Comparison of ENCODE assay signal across 1 cellular context in the genomic region with DNA sequence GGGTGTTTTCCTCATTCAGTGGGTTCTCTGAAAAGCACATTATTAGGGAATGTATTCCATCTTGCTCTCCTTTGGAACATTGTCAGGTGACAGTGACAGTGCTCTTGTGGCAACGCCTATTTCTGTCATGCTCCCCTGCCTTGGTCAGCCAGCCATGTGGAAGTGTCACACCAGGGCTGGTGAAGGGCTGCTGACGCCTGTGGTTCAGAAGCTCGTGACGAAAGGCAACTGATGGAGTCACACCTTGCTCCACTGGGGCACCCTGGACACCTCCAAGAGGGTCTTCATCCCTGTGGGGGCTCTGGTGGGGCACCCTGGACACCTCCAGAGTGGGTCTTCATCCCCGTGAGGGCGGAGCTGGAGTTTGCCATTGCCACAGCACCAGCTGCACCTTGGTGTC.
TF ChIP-seq lines count a peak whose summit lies in the region.

No MANE protein-coding gene starts in this region.

TF ChIP-seq in GM12878, 131 proteins besides CTCF, POLR2A, EP300 and RAD21 (continued from another document and continues in another):
- TF ChIP-seq BHLHE40 (IDR thresholded peaks at IDR 0.05; ENCODE audit: borderline replicate concordance in 1 of 2, low read depth in 2 of 2, low read length in 1 of 2) (peak; percentile 91 to 93), JUNB (IDR thresholded peaks at IDR 0.05) (no peak), SMAD5 (IDR thresholded peaks at IDR 0.05; ENCODE audit: low read depth) (no peak), ZZZ3 (IDR thresholded peaks at IDR 0.05; ENCODE audit: control insufficient read depth, insufficient read length, low read depth) (no peak), MYC (IDR thresholded peaks at IDR 0.05; ENCODE audit: insufficient read depth, insufficient read length, insufficient replicate concordance, low read length, severe bottlenecking) (no peak), NFIC (IDR thresholded peaks at IDR 0.05; ENCODE audit: low read depth, low read length) (no peak), POLR2AphosphoS2 (IDR thresholded peaks at IDR 0.05; ENCODE audit: low read depth, low read length) (no peak), CHD4 (IDR thresholded peaks at IDR 0.05) (no peak), IKZF2 (IDR thresholded peaks at IDR 0.05) (peak; percentile 83 to 85), BCL11A (IDR thresholded peaks at IDR 0.05; ENCODE audit: low read depth, low read length) (peak; percentile 58; the same call in 1 of the 2 replicates), TCF7 (IDR thresholded peaks at IDR 0.05; ENCODE audit: borderline replicate concordance) (no peak), POU2F2 (IDR thresholded peaks at IDR 0.05; ENCODE audit: borderline replicate concordance, low read depth, low read length) (peak; percentile 53; the same call in 1 of the 3 replicates), ZNF274 (IDR thresholded peaks at IDR 0.05; ENCODE audit: insufficient read depth, insufficient read length) (no peak), NFXL1 (IDR thresholded peaks at IDR 0.05; ENCODE audit: borderline replicate concordance) (no peak), HDGF (IDR thresholded peaks at IDR 0.05) (no peak), YY1 (IDR thresholded peaks at IDR 0.05; ENCODE audit: low read depth, low read length) (no peak; the same call in 1 of the 2 replicates), TARDBP (IDR thresholded peaks at IDR 0.05; ENCODE audit: borderline replicate concordance) (no peak), HCFC1 (IDR thresholded peaks at IDR 0.05; ENCODE audit: low read length) (no peak), RELA (IDR thresholded peaks at IDR 0.05; ENCODE audit: borderline replicate concordance, partially characterized antibody) (no peak), STAT3 (IDR thresholded peaks at IDR 0.05; ENCODE audit: low read depth, low read length) (no peak), EGR1 (IDR thresholded peaks at IDR 0.05; ENCODE audit: borderline replicate concordance in 1 of 2, low read depth in 2 of 2, low read length in 2 of 2) (no peak), EZH2 (IDR thresholded peaks at IDR 0.05; ENCODE audit: borderline replicate concordance, control insufficient read depth, low read depth, low read length) (no peak), ZBED1 (IDR thresholded peaks at IDR 0.05; ENCODE audit: borderline replicate concordance) (no peak), ZNF217 (IDR thresholded peaks at IDR 0.05) (no peak), LARP7 (IDR thresholded peaks at IDR 0.05) (0 out of 2 replicates have a peak, but pooled peaks have one; percentile 44), GATAD2B (conservative IDR thresholded peaks at IDR 0.05; ENCODE audit: low read depth) (peak; percentile 70; the same call in 1 of the 2 replicates), MYB (IDR thresholded peaks at IDR 0.05; ENCODE audit: borderline replicate concordance, low read depth, low read length) (no peak), TCF3 (IDR thresholded peaks at IDR 0.05; ENCODE audit: borderline replicate concordance, insufficient read depth, low read depth, low read length) (peak; percentile 43; the same call in 1 of the 2 replicates), RB1 (IDR thresholded peaks at IDR 0.05; ENCODE audit: borderline replicate concordance) (no peak), RFX5 (IDR thresholded peaks at IDR 0.05; ENCODE audit: low read depth, low read length) (no peak), SIX5 (IDR thresholded peaks at IDR 0.05; ENCODE audit: low read depth, low read length, severe bottlenecking) (no peak), ASH2L (IDR thresholded peaks at IDR 0.05; ENCODE audit: borderline replicate concordance, low read depth) (no peak), RAD51 (IDR thresholded peaks at IDR 0.05) (peak; percentile 85), YBX1 (IDR thresholded peaks at IDR 0.05) (no peak)
- TF ChIP-seq, protein P1, sequence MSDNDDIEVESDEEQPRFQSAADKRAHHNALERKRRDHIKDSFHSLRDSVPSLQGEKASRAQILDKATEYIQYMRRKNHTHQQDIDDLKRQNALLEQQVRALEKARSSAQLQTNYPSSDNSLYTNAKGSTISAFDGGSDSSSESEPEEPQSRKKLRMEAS (IDR thresholded peaks at IDR 0.05; ENCODE audit: low read depth, low read length): 0 out of 2 replicates have a peak, but pooled peaks have one; percentile 49
- TF ChIP-seq, protein P2, sequence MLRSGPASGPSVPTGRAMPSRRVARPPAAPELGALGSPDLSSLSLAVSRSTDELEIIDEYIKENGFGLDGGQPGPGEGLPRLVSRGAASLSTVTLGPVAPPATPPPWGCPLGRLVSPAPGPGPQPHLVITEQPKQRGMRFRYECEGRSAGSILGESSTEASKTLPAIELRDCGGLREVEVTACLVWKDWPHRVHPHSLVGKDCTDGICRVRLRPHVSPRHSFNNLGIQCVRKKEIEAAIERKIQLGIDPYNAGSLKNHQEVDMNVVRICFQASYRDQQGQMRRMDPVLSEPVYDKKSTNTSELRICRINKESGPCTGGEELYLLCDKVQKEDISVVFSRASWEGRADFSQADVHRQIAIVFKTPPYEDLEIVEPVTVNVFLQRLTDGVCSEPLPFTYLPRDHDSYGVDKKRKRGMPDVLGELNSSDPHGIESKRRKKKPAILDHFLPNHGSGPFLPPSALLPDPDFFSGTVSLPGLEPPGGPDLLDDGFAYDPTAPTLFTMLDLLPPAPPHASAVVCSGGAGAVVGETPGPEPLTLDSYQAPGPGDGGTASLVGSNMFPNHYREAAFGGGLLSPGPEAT (IDR thresholded peaks at IDR 0.05; ENCODE audit: low read depth): peak; percentile 55
- TF ChIP-seq, protein P3, sequence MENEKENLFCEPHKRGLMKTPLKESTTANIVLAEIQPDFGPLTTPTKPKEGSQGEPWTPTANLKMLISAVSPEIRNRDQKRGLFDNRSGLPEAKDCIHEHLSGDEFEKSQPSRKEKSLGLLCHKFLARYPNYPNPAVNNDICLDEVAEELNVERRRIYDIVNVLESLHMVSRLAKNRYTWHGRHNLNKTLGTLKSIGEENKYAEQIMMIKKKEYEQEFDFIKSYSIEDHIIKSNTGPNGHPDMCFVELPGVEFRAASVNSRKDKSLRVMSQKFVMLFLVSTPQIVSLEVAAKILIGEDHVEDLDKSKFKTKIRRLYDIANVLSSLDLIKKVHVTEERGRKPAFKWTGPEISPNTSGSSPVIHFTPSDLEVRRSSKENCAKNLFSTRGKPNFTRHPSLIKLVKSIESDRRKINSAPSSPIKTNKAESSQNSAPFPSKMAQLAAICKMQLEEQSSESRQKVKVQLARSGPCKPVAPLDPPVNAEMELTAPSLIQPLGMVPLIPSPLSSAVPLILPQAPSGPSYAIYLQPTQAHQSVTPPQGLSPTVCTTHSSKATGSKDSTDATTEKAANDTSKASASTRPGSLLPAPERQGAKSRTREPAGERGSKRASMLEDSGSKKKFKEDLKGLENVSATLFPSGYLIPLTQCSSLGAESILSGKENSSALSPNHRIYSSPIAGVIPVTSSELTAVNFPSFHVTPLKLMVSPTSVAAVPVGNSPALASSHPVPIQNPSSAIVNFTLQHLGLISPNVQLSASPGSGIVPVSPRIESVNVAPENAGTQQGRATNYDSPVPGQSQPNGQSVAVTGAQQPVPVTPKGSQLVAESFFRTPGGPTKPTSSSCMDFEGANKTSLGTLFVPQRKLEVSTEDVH (IDR thresholded peaks at IDR 0.05; ENCODE audit: low read depth, partially characterized antibody): no peak
- TF ChIP-seq, protein P4, sequence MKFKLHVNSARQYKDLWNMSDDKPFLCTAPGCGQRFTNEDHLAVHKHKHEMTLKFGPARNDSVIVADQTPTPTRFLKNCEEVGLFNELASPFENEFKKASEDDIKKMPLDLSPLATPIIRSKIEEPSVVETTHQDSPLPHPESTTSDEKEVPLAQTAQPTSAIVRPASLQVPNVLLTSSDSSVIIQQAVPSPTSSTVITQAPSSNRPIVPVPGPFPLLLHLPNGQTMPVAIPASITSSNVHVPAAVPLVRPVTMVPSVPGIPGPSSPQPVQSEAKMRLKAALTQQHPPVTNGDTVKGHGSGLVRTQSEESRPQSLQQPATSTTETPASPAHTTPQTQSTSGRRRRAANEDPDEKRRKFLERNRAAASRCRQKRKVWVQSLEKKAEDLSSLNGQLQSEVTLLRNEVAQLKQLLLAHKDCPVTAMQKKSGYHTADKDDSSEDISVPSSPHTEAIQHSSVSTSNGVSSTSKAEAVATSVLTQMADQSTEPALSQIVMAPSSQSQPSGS (IDR thresholded peaks at IDR 0.05; ENCODE audit: low read length): no peak
- TF ChIP-seq, protein P5, sequence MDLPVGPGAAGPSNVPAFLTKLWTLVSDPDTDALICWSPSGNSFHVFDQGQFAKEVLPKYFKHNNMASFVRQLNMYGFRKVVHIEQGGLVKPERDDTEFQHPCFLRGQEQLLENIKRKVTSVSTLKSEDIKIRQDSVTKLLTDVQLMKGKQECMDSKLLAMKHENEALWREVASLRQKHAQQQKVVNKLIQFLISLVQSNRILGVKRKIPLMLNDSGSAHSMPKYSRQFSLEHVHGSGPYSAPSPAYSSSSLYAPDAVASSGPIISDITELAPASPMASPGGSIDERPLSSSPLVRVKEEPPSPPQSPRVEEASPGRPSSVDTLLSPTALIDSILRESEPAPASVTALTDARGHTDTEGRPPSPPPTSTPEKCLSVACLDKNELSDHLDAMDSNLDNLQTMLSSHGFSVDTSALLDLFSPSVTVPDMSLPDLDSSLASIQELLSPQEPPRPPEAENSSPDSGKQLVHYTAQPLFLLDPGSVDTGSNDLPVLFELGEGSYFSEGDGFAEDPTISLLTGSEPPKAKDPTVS (IDR thresholded peaks at IDR 0.05; ENCODE audit: low read depth, low read length): no peak
- TF ChIP-seq, protein P6, sequence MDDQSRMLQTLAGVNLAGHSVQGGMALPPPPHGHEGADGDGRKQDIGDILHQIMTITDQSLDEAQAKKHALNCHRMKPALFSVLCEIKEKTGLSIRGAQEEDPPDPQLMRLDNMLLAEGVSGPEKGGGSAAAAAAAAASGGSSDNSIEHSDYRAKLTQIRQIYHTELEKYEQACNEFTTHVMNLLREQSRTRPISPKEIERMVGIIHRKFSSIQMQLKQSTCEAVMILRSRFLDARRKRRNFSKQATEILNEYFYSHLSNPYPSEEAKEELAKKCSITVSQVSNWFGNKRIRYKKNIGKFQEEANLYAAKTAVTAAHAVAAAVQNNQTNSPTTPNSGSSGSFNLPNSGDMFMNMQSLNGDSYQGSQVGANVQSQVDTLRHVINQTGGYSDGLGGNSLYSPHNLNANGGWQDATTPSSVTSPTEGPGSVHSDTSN (IDR thresholded peaks at IDR 0.05; ENCODE audit: insufficient replicate concordance, low read depth, low read length): no peak
- TF ChIP-seq, protein P7, sequence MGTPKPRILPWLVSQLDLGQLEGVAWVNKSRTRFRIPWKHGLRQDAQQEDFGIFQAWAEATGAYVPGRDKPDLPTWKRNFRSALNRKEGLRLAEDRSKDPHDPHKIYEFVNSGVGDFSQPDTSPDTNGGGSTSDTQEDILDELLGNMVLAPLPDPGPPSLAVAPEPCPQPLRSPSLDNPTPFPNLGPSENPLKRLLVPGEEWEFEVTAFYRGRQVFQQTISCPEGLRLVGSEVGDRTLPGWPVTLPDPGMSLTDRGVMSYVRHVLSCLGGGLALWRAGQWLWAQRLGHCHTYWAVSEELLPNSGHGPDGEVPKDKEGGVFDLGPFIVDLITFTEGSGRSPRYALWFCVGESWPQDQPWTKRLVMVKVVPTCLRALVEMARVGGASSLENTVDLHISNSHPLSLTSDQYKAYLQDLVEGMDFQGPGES (IDR thresholded peaks at IDR 0.05): no peak
- TF ChIP-seq, protein P8, sequence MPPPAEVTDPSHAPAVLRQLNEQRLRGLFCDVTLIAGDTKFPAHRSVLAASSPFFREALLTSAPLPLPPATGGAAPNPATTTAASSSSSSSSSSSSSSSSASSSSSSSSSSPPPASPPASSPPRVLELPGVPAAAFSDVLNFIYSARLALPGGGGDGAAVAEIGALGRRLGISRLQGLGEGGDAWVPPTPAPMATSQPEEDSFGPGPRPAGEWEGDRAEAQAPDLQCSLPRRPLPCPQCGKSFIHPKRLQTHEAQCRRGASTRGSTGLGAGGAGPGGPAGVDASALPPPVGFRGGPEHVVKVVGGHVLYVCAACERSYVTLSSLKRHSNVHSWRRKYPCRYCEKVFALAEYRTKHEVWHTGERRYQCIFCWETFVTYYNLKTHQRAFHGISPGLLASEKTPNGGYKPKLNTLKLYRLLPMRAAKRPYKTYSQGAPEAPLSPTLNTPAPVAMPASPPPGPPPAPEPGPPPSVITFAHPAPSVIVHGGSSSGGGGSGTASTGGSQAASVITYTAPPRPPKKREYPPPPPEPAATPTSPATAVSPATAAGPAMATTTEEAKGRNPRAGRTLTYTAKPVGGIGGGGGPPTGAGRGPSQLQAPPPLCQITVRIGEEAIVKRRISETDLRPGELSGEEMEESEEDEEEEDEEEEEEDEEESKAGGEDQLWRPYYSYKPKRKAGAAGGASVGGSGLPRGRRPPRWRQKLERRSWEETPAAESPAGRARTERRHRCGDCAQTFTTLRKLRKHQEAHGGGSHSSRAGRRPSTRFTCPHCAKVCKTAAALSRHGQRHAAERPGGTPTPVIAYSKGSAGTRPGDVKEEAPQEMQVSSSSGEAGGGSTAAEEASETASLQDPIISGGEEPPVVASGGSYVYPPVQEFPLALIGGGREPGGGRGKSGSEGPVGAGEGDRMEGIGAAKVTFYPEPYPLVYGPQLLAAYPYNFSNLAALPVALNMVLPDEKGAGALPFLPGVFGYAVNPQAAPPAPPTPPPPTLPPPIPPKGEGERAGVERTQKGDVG (CRISPR knock-in tag; IDR thresholded peaks at IDR 0.05): no peak
- TF ChIP-seq, protein P9, sequence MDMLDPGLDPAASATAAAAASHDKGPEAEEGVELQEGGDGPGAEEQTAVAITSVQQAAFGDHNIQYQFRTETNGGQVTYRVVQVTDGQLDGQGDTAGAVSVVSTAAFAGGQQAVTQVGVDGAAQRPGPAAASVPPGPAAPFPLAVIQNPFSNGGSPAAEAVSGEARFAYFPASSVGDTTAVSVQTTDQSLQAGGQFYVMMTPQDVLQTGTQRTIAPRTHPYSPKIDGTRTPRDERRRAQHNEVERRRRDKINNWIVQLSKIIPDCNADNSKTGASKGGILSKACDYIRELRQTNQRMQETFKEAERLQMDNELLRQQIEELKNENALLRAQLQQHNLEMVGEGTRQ (IDR thresholded peaks at IDR 0.05; ENCODE audit: borderline replicate concordance, low read depth, low read length): peak; percentile 11; the same call in 1 of the 2 replicates
- TF ChIP-seq, protein P10, sequence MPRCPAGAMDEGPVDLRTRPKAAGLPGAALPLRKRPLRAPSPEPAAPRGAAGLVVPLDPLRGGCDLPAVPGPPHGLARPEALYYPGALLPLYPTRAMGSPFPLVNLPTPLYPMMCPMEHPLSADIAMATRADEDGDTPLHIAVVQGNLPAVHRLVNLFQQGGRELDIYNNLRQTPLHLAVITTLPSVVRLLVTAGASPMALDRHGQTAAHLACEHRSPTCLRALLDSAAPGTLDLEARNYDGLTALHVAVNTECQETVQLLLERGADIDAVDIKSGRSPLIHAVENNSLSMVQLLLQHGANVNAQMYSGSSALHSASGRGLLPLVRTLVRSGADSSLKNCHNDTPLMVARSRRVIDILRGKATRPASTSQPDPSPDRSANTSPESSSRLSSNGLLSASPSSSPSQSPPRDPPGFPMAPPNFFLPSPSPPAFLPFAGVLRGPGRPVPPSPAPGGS (IDR thresholded peaks at IDR 0.05; ENCODE audit: borderline replicate concordance, insufficient read depth, low read depth, low read length, poor library complexity, severe bottlenecking): no peak
- TF ChIP-seq, protein P11, sequence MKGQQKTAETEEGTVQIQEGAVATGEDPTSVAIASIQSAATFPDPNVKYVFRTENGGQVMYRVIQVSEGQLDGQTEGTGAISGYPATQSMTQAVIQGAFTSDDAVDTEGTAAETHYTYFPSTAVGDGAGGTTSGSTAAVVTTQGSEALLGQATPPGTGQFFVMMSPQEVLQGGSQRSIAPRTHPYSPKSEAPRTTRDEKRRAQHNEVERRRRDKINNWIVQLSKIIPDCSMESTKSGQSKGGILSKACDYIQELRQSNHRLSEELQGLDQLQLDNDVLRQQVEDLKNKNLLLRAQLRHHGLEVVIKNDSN (IDR thresholded peaks at IDR 0.05; ENCODE audit: borderline replicate concordance, extremely low read length, insufficient read depth, low read depth, low read length): no peak
